In the genomic region with DNA sequence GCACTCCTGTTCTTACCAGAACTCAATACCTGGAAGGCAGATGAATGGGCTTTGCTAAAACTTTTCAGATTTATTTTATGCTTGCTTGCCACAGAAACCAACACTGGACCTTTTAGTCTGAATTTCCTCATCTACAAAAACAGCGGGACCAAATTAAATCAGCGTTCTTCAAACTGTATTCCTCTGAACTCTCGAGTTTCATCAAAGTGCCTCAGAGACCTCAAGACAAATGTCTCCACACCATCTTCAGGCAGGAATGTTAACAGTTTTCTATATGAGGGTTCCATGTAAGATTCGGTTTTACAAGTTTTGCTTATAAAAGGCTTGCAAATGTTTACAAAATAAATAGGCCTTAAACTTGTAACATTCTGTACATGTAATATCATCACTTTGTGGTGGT, we compare ENCODE assay signal across 14 cellular contexts.
DNase-seq lines count a peak whose midpoint lies in the region; ATAC-seq, FAIRE-seq and TF ChIP-seq lines count a peak whose summit lies in the region.
"Had no signal": no experiment of that assay in that cellular context is flagged by ENCODE, and none has a peak within 500 bp of the region (broad histone marks: within the 10 kb centered on the region; RNA-seq: fewer than 3 reads in every experiment).

No MANE protein-coding gene starts in this region.

- H3K36me3 ChIP-seq in gastrocnemius medialis (no peaks in the 10 kb centered on the region), sigmoid colon (no peaks in the 10 kb centered on the region), kidney (ENCODE audit: control insufficient read depth in 1 of 2, insufficient read depth in 2 of 2, low read length in 2 of 2) (no peaks in the 10 kb centered on the region)
- H3K36me3 ChIP-seq in naive thymus-derived CD4-positive, alpha-beta T cell (ENCODE audit: control insufficient read depth in 2 of 3, insufficient read depth in 3 of 3, low read length in 3 of 3) = no peaks in the 10 kb centered on the region

- DNase-seq in EL (peak; percentile 45), fibroblast of villous mesenchyme (ENCODE audit: low read depth) (peak; percentile 77), gastrocnemius medialis (no peak), sigmoid colon (no peak), kidney (no peak)
- no peak for DNase-seq in naive thymus-derived CD4-positive, alpha-beta T cell
- DNase-seq: activated CD8-positive, alpha-beta T cell treated with anti-CD3 and anti-CD28 coated beads for 36 hours; activated effector memory CD4-positive, alpha-beta T cell treated with anti-CD3 and anti-CD28 coated beads, Interleukin-2, amount 50 U/mL, for 16 hours; caudate nucleus; NCI-H1694 treated with DMSO at 0.1 percent for 48 hours; NCI-H748 treated with DMSO at 0.1 percent for 48 hours; stimulated activated naive CD8-positive, alpha-beta T cell treated with anti-CD3 and anti-CD28 coated beads, Interleukin-15, amount 100 ng/mL, for 72 hours had no signal

- peak in 1 of 2 donors; percentile 26 for ATAC-seq in gastrocnemius medialis
- no peak for ATAC-seq in naive thymus-derived CD4-positive, alpha-beta T cell
- no peak for ATAC-seq in GM18861 (IDR thresholded peaks at IDR 0.05; ENCODE audit: unreplicated experiment)
- ATAC-seq: activated CD8-positive, alpha-beta T cell treated with anti-CD3 and anti-CD28 coated beads for 36 hours; stimulated activated naive CD8-positive, alpha-beta T cell treated with anti-CD3 and anti-CD28 coated beads, Interleukin-15, amount 100 ng/mL, for 72 hours had no signal

- TF ChIP-seq CTCF in VCaP (conservative IDR thresholded peaks at IDR 0.05) = 0 out of 2 replicates have a peak, but pooled peaks have one; percentile 8
- TF ChIP-seq CTCF in fibroblast of villous mesenchyme (IDR thresholded peaks at IDR 0.05; ENCODE audit: insufficient read depth, low read depth, low read length) = peak; percentile 55
- peak in 1 of 5 experiments; percentile 12 for TF ChIP-seq CTCF in gastrocnemius medialis (IDR thresholded peaks at IDR 0.05 in 4 of 5, conservative IDR thresholded peaks at IDR 0.05 in 1 of 5)
- no peak for TF ChIP-seq CTCF in sigmoid colon (IDR thresholded peaks at IDR 0.05)
- TF ChIP-seq CTCF in kidney (IDR thresholded peaks at IDR 0.05; ENCODE audit: borderline replicate concordance, extremely low read depth, insufficient read depth) = no peak

- no peak for TF ChIP-seq POLR2A in gastrocnemius medialis (IDR thresholded peaks at IDR 0.05)
- TF ChIP-seq POLR2A in sigmoid colon (IDR thresholded peaks at IDR 0.05) = no peak

- CTCF ChIA-PET in naive thymus-derived CD4-positive, alpha-beta T cell (lab: Charles Lee) = interaction anchor here (1.1 kb wide), 1 partner anchor 203 kb away, joined by 3 read pairs; no protein-coding TSS in a partner anchor

- in situ Hi-C loops in gastrocnemius medialis (cut with MboI; ENCODE audit: low sequenced_read_pairs in 4 of 4) = no loop called here

- H3K4me1 ChIP-seq in gastrocnemius medialis (peaks cover 61 to 76% of the 10 kb centered on the region in 2 donors), sigmoid colon (peaks cover 0 to 67% (median 48%) of the 10 kb centered on the region in 4 donors), kidney (ENCODE audit: control insufficient read depth in 1 of 2, insufficient read depth in 1 of 2, low read depth in 1 of 2, low read length in 2 of 2) (no peaks in the 10 kb centered on the region)
- H3K4me1 ChIP-seq in naive thymus-derived CD4-positive, alpha-beta T cell (ENCODE audit: control insufficient read depth in 2 of 2, insufficient read depth in 2 of 2, low read length in 2 of 2) = peaks cover 0 to 8% of the 10 kb centered on the region in 2 donors

- intact Hi-C loops in gastrocnemius medialis (cut with DNase I; ENCODE audit: low total_unique reads) (no loop called here), sigmoid colon (cut with DNase I) (no loop called here), kidney (cut with DNase I) (no loop called here)
- intact Hi-C loops in naive thymus-derived CD4-positive, alpha-beta T cell (cut with micrococcal nuclease) = no loop called here

- H3K27me3 Mint-ChIP-seq in naive thymus-derived CD4-positive, alpha-beta T cell = no peaks in the 10 kb centered on the region
- H3K27me3 Mint-ChIP-seq: activated CD8-positive, alpha-beta T cell treated with anti-CD3 and anti-CD28 coated beads for 36 hours; stimulated activated naive CD8-positive, alpha-beta T cell treated with anti-CD3 and anti-CD28 coated beads, Interleukin-15, amount 100 ng/mL, for 72 hours had no signal

- H3K4me3 ChIP-seq in fibroblast of villous mesenchyme (ENCODE audit: low read depth, low read length) = no peak overlapping the region
- H3K4me3 ChIP-seq in gastrocnemius medialis = no peak overlapping the region
- H3K4me3 ChIP-seq in naive thymus-derived CD4-positive, alpha-beta T cell (ENCODE audit: low read length) = no peak overlapping the region
- H3K4me3 ChIP-seq in sigmoid colon = no peak overlapping the region
- H3K4me3 ChIP-seq in kidney (ENCODE audit: low read length in 2 of 2) = no peak overlapping the region

- H3K9me3 Mint-ChIP-seq in naive thymus-derived CD4-positive, alpha-beta T cell = no peaks in the 10 kb centered on the region
- H3K9me3 Mint-ChIP-seq: activated CD8-positive, alpha-beta T cell treated with anti-CD3 and anti-CD28 coated beads for 36 hours; stimulated activated naive CD8-positive, alpha-beta T cell treated with anti-CD3 and anti-CD28 coated beads, Interleukin-15, amount 100 ng/mL, for 72 hours had no signal

- H3K27ac ChIP-seq in VCaP (no peak overlapping the region; the same call in 1 of the 2 replicates), gastrocnemius medialis (peak overlapping the region in 3 of 4 donors; percentile 3 to 45 (median 12)), sigmoid colon (no peak overlapping the region), kidney (ENCODE audit: low read depth in 2 of 2, low read length in 2 of 2) (no peak overlapping the region)
- no peak overlapping the region for H3K27ac ChIP-seq in naive thymus-derived CD4-positive, alpha-beta T cell (ENCODE audit: low read depth, low read length)

- H3K4me1 Mint-ChIP-seq in naive thymus-derived CD4-positive, alpha-beta T cell = peaks cover 12 to 96% (median 86%) of the 10 kb centered on the region in 7 donors

- no peaks in the 10 kb centered on the region for H3K27me3 ChIP-seq in gastrocnemius medialis
- H3K27me3 ChIP-seq in naive thymus-derived CD4-positive, alpha-beta T cell (ENCODE audit: control insufficient read depth in 2 of 2, insufficient read depth in 2 of 2, low read length in 2 of 2) = no peaks in the 10 kb centered on the region
- no peaks in the 10 kb centered on the region for H3K27me3 ChIP-seq in sigmoid colon

- H3K36me3 Mint-ChIP-seq in naive thymus-derived CD4-positive, alpha-beta T cell = peaks cover 0 to 25% (median 10%) of the 10 kb centered on the region in 5 donors

- peak overlapping the region in 3 of 10 donors; percentile 2 to 22 (median 12) for H3K4me3 Mint-ChIP-seq in naive thymus-derived CD4-positive, alpha-beta T cell
- H3K4me3 Mint-ChIP-seq: activated CD8-positive, alpha-beta T cell treated with anti-CD3 and anti-CD28 coated beads for 36 hours; stimulated activated naive CD8-positive, alpha-beta T cell treated with anti-CD3 and anti-CD28 coated beads, Interleukin-15, amount 100 ng/mL, for 72 hours had no signal

- H3K9ac ChIP-seq in kidney (ENCODE audit: low read length in 2 of 2) = no peak overlapping the region

- no peak overlapping the region for H3K27ac Mint-ChIP-seq in naive thymus-derived CD4-positive, alpha-beta T cell
- H3K27ac Mint-ChIP-seq: activated CD8-positive, alpha-beta T cell treated with anti-CD3 and anti-CD28 coated beads for 36 hours; stimulated activated naive CD8-positive, alpha-beta T cell treated with anti-CD3 and anti-CD28 coated beads, Interleukin-15, amount 100 ng/mL, for 72 hours had no signal

- POLR2A ChIA-PET in naive thymus-derived CD4-positive, alpha-beta T cell (lab: Charles Lee) = no interaction called here

- WGBS in sigmoid colon, 2 donors = 73 to 77% methylated on average over 4 of the region's 4 CpGs

- FAIRE-seq in kidney (lab: Jason Lieb, UNC) = no peak

- no peaks in the 10 kb centered on the region for H3K9me3 ChIP-seq in gastrocnemius medialis
- H3K9me3 ChIP-seq in naive thymus-derived CD4-positive, alpha-beta T cell (ENCODE audit: control insufficient read depth in 2 of 3, low read length in 3 of 3) = no peaks in the 10 kb centered on the region
- H3K9me3 ChIP-seq in sigmoid colon = no peaks in the 10 kb centered on the region
- H3K9me3 ChIP-seq in kidney (ENCODE audit: control insufficient read depth in 1 of 2, low read length in 2 of 2) = no peaks in the 10 kb centered on the region

- TF ChIP-seq EP300 in sigmoid colon (IDR thresholded peaks at IDR 0.05) = no peak

Comparison
In these comparisons a context has a peak if more than half of its experiments do, and no peak if none do; other contexts are left out.
1. DNase-seq: peak in EL (single experiment) and fibroblast of villous mesenchyme (single experiment); none in gastrocnemius medialis (0 of 2), naive thymus-derived CD4-positive, alpha-beta T cell (0 of 9), sigmoid colon (single experiment) and kidney (single experiment).
2. H3K27ac ChIP-seq: peak in gastrocnemius medialis (3 of 4); none in VCaP (single experiment), naive thymus-derived CD4-positive, alpha-beta T cell (single experiment), sigmoid colon (0 of 4) and kidney (0 of 2).
3. CTCF ChIP-seq: peak in VCaP (single experiment) and fibroblast of villous mesenchyme (single experiment); none in sigmoid colon (0 of 4) and kidney (single experiment).